In genomic region chr1:55063562-55063942, GRCh38 we compare ENCODE assay signal across 1 cellular context.
TF ChIP-seq lines count a peak whose summit lies in the region.

No MANE protein-coding gene starts in this region.

TF ChIP-seq in HepG2, 621 proteins besides CTCF, POLR2A, EP300 and RAD21 (continued from another document):
- TF ChIP-seq ARID5B (CRISPR knock-in tag; IDR thresholded peaks at IDR 0.05) (no peak), CREBL2 (CRISPR knock-in tag; IDR thresholded peaks at IDR 0.05; ENCODE audit: borderline replicate concordance) (no peak), XRCC5 (optimal IDR thresholded peaks at IDR 0.05; ENCODE audit: low read length) (no peak), ZFY (CRISPR knock-in tag; IDR thresholded peaks at IDR 0.05) (no peak), ZNF234 (CRISPR knock-in tag; conservative IDR thresholded peaks at IDR 0.05) (no peak), PITX1 (CRISPR knock-in tag; IDR thresholded peaks at IDR 0.05) (no peak), ZNF563 (CRISPR knock-in tag; IDR thresholded peaks at IDR 0.05) (no peak), ZNF333 (CRISPR knock-in tag; IDR thresholded peaks at IDR 0.05; ENCODE audit: borderline replicate concordance) (no peak), FLYWCH1 (CRISPR knock-in tag; IDR thresholded peaks at IDR 0.05) (no peak), ZNF503 (CRISPR knock-in tag; IDR thresholded peaks at IDR 0.05) (no peak), DNMT1 (CRISPR knock-in tag; IDR thresholded peaks at IDR 0.05) (no peak), GMEB2 (CRISPR knock-in tag; IDR thresholded peaks at IDR 0.05; ENCODE audit: low read depth) (no peak), REST (IDR thresholded peaks at IDR 0.05; ENCODE audit: borderline replicate concordance in 1 of 2, low read depth in 1 of 2, low read length in 2 of 2) (no peak), ZBTB8A (CRISPR knock-in tag; IDR thresholded peaks at IDR 0.05; ENCODE audit: borderline replicate concordance, low read depth) (no peak), RERE (CRISPR knock-in tag; IDR thresholded peaks at IDR 0.05; ENCODE audit: low read depth) (no peak)
TF ChIP-seq in HepG2: peak in this region for 0.
